8 cellular contexts compared by ENCODE assay signal in genomic region chr3:179321585-179322322, GRCh38. TPM values are rescaled to one million over a fixed set of nuclear protein-coding genes. Genes with fewer than 3 reads are reported as not detected.
DNase-seq lines count a peak whose midpoint lies in the region; ATAC-seq and TF ChIP-seq lines count a peak whose summit lies in the region.

No MANE protein-coding gene starts in this region.

- DNase-seq in left ventricle myocardium inferior = no peak
- DNase-seq in left cardiac atrium = no peak
- peak; percentile 70 for DNase-seq in NAMALWA (ENCODE audit: low spot score)
- no peak for DNase-seq in activated B cell treated with CpG ODN at 0.5 μM for 24 hours
- DNase-seq in foreskin melanocyte = peak; percentile 43
- peak; percentile 28 for DNase-seq in retina
- DNase-seq in SKM-1 treated with dmso at 0.1 percent for 144 hours (lab: John Stamatoyannopoulos, UW; ENCODE audit: unreplicated experiment) = no peak

- H3K27ac ChIP-seq in left ventricle myocardium inferior (replicated peaks) = peak overlapping the region; percentile 95

- peaks cover 10% of the 10 kb centered on the region for H3K36me3 Mint-ChIP-seq in activated B cell treated with CpG ODN at 0.5 μM for 24 hours (ENCODE audit: low read depth)

- no peaks in the 10 kb centered on the region for H3K27me3 ChIP-seq in left ventricle myocardium inferior (ENCODE audit: low read depth)

- peaks cover 45% of the 10 kb centered on the region for H3K4me1 ChIP-seq in left ventricle myocardium inferior

- peaks cover 16% of the 10 kb centered on the region for H3K36me3 ChIP-seq in left ventricle myocardium inferior

- H3K4me1 Mint-ChIP-seq in activated B cell treated with CpG ODN at 0.5 μM for 24 hours = peaks cover 36% of the 10 kb centered on the region

- POLR2A ChIA-PET in activated B cell treated with CpG ODN at 0.5 μM for 24 hours (lab: Charles Lee) = interaction anchor here (0.7 to 1.9 kb wide), 6 partner anchors 25 to 276 kb away, joined by 3 to 7 read pairs (median 3); partner anchors contain the start of gene ACTL6A

- H3K9me3 Mint-ChIP-seq in activated B cell treated with CpG ODN at 0.5 μM for 24 hours = no peaks in the 10 kb centered on the region

- no peak for ATAC-seq in left cardiac atrium
- no peak for ATAC-seq in activated B cell treated with CpG ODN at 0.5 μM for 24 hours (ENCODE audit: low read depth)
- ATAC-seq in GM21737 (IDR thresholded peaks at IDR 0.05; ENCODE audit: unreplicated experiment) = no peak

- no peaks in the 10 kb centered on the region for H3K9me3 ChIP-seq in left ventricle myocardium inferior (replicated peaks)

- TF ChIP-seq CTCF in left ventricle myocardium inferior (IDR thresholded peaks at IDR 0.05; ENCODE audit: borderline replicate concordance) = peak; percentile 61
- no peak for TF ChIP-seq CTCF in activated B cell treated with CpG ODN at 0.5 μM for 24 hours (IDR thresholded peaks at IDR 0.05)

- H3K4me3 ChIP-seq in left ventricle myocardium inferior = peak overlapping the region; percentile 85

- H3K4me3 Mint-ChIP-seq in activated B cell treated with CpG ODN at 0.5 μM for 24 hours = peak overlapping the region; percentile 87

- intact Hi-C loops in left ventricle myocardium inferior (cut with micrococcal nuclease) (loop anchor here (2.0 kb wide), 1 partner anchor 175 kb away; no protein-coding TSS in a partner anchor), left cardiac atrium (cut with DNase I) (no loop called here), activated B cell treated with CpG ODN at 0.5 μM for 24 hours (cut with micrococcal nuclease) (loop anchor here (1.0 to 5.0 kb wide), 7 partner anchors 111 to 1591 kb away; partner anchors contain the start of genes FXR1 and USP13)

- CTCF ChIA-PET in activated B cell treated with CpG ODN at 0.5 μM for 24 hours (lab: Charles Lee) = interaction anchor here (0.6 to 5.6 kb wide), 13 partner anchors 27 to 887 kb away, joined by 3 to 40 read pairs (median 5); partner anchors contain the start of genes MFN1 and ZMAT3

- H3K27me3 Mint-ChIP-seq in activated B cell treated with CpG ODN at 0.5 μM for 24 hours = no peaks in the 10 kb centered on the region

- peak overlapping the region; percentile 85 for H3K27ac Mint-ChIP-seq in activated B cell treated with CpG ODN at 0.5 μM for 24 hours

RNA-seq across cellular contexts. Expression of gene ZNF639, which starts 1.1 kb away (rescaled TPM):
- total RNA-seq in left ventricle myocardium inferior (28.8 TPM), left cardiac atrium (10 to 100 TPM; 23.5 to 39.4 TPM), activated B cell treated with CpG ODN at 0.5 μM for 24 hours (37.1 and 41.4 TPM in 2 replicates)

RNA-seq across cellular contexts. Expression of gene MFN1, which starts 25.8 kb away (rescaled TPM):
- total RNA-seq in left ventricle myocardium inferior = 74.2 TPM
- 10 to 100 TPM; 68.4 to 86.1 TPM for total RNA-seq in left cardiac atrium
- total RNA-seq in activated B cell treated with CpG ODN at 0.5 μM for 24 hours = 64.9 and 65.3 TPM in 2 replicates

Comparison
In these comparisons a context has a peak if more than half of its experiments do, and no peak if none do; other contexts are left out.
1. intact Hi-C loops: an anchor here in left ventricle myocardium inferior (2.0 kb wide) and activated B cell treated with CpG ODN at 0.5 μM for 24 hours (1.0 to 5.0 kb wide); none called in left cardiac atrium.
2. DNase-seq: peak in NAMALWA (single experiment), foreskin melanocyte (single experiment) and retina (single experiment); none in left ventricle myocardium inferior (single experiment), left cardiac atrium (single experiment), activated B cell treated with CpG ODN at 0.5 μM for 24 hours (single experiment) and SKM-1 treated with dmso at 0.1 percent for 144 hours (single experiment).